Comparison of ENCODE assay signal across 8 cellular contexts in genomic region chr7:116786791-116787443, GRCh38.
A peak's percentile ranks its signal among the peaks of the same experiment; 100 is the strongest.
DNase-seq lines count a peak whose midpoint lies in the region; ATAC-seq, FAIRE-seq and TF ChIP-seq lines count a peak whose summit lies in the region.

No MANE protein-coding gene starts in this region.

- H2AFZ ChIP-seq in endothelial cell of umbilical vein (ENCODE audit: low read depth, low read length) = no peak overlapping the region

- H3K27ac Mint-ChIP-seq in glutamatergic neuron (ENCODE audit: unreplicated experiment) = no peak overlapping the region

- TF ChIP-seq POLR2A in NB4 (IDR thresholded peaks at IDR 0.05; ENCODE audit: extremely low read depth, insufficient read length) (no peak), endothelial cell of umbilical vein (IDR thresholded peaks at IDR 0.05; ENCODE audit: low read depth, low read length) (no peak)

- BruUV-seq in endothelial cell of umbilical vein (replicated peaks; lab: Mats Ljungman, UMichigan) = no TSS peak

- no peaks in the 10 kb centered on the region for H3K79me2 ChIP-seq in endothelial cell of umbilical vein (ENCODE audit: control insufficient read depth, insufficient read depth, low read length)

- no peaks in the 10 kb centered on the region for H3K36me3 Mint-ChIP-seq in glutamatergic neuron (ENCODE audit: unreplicated experiment)

- ATAC-seq in GM18499 (IDR thresholded peaks at IDR 0.05; ENCODE audit: insufficient read depth, unreplicated experiment) (peak; percentile 99), HG02610 (IDR thresholded peaks at IDR 0.05; ENCODE audit: unreplicated experiment) (peak; percentile 99)

- no peaks in the 10 kb centered on the region for H3K9me3 Mint-ChIP-seq in glutamatergic neuron (ENCODE audit: unreplicated experiment)

- no peak overlapping the region for H3K4me2 ChIP-seq in endothelial cell of umbilical vein (ENCODE audit: insufficient read depth, low read length)

- H3K4me3 ChIP-seq in NB4 (ENCODE audit: low read depth, low read length) (no peak overlapping the region), endothelial cell of umbilical vein (replicated peaks in 1 of 3; ENCODE audit: insufficient read depth in 1 of 3, low read depth in 1 of 3, low read length in 3 of 3) (no peak overlapping the region), retinal pigment epithelial cell (ENCODE audit: low read length) (no peak overlapping the region)

- CTCF ChIA-PET in endothelial cell of umbilical vein (lab: Charles Lee) = interaction anchor here (0.6 to 5.3 kb wide), 34 partner anchors 10 to 609 kb away, joined by 3 to 100 read pairs (median 4); partner anchors contain the start of gene MET

- peaks cover 8% of the 10 kb centered on the region for H3K4me1 Mint-ChIP-seq in glutamatergic neuron (ENCODE audit: low read depth, unreplicated experiment)

- intact Hi-C loops in endothelial cell of umbilical vein (cut with micrococcal nuclease) = loop anchor here (1.0 kb wide), 2 partner anchors 115 to 195 kb away; partner anchors contain the start of gene MET

- DNase-seq in AG09319 (ENCODE audit: extremely low read depth, low read depth) (no peak), NB4 (ENCODE audit: low read depth) (peak; percentile 57), endothelial cell of umbilical vein (ENCODE audit: low read depth, low spot score) (peak; percentile 76), retinal pigment epithelial cell (ENCODE audit: low read depth) (no peak), glutamatergic neuron (no peak), NCI-H2107 (lab: John Stamatoyannopoulos, UW) (no peak)

- no peak overlapping the region for H3K4me3 Mint-ChIP-seq in glutamatergic neuron (ENCODE audit: unreplicated experiment)

- no peaks in the 10 kb centered on the region for H4K20me1 ChIP-seq in endothelial cell of umbilical vein (replicated peaks; ENCODE audit: control insufficient read depth, extremely low read depth, insufficient read depth, low read length)

- dilution Hi-C loops in endothelial cell of umbilical vein (cut with MboI; ENCODE audit: extremely low pct_ligation_motif_present, low sequenced_read_pairs) = no loop called here

- FAIRE-seq in endothelial cell of umbilical vein (lab: Jason Lieb, UNC) = peak; percentile 83

- no peak overlapping the region for H3K27ac ChIP-seq in endothelial cell of umbilical vein (ENCODE audit: insufficient read depth, low read depth, low read length)

- POLR2A ChIA-PET in endothelial cell of umbilical vein (lab: Charles Lee) = interaction anchor here (0.6 kb wide), 1 partner anchor 248 kb away, joined by 3 read pairs; no protein-coding TSS in a partner anchor

- TF ChIP-seq CTCF in AG09319 (IDR thresholded peaks at IDR 0.05; ENCODE audit: low read depth, low read length) (peak; percentile 24), NB4 (IDR thresholded peaks at IDR 0.05; ENCODE audit: low read depth, low read length) (peak; percentile 55), endothelial cell of umbilical vein (IDR thresholded peaks at IDR 0.05; ENCODE audit: extremely low read depth in 1 of 2, insufficient read depth in 1 of 2, low read depth in 1 of 2, low read length in 2 of 2) (peak; percentile 33 to 45), retinal pigment epithelial cell (conservative IDR thresholded peaks at IDR 0.05; ENCODE audit: low read depth, low read length) (peak; percentile 43), glutamatergic neuron (IDR thresholded peaks at IDR 0.05; ENCODE audit: partially characterized antibody, unreplicated experiment) (no peak)

- no peaks in the 10 kb centered on the region for H3K27me3 ChIP-seq in endothelial cell of umbilical vein (ENCODE audit: control insufficient read depth in 2 of 2, insufficient read depth in 2 of 2, low read length in 2 of 2)

- H3K9me3 ChIP-seq in endothelial cell of umbilical vein (replicated peaks; ENCODE audit: control insufficient read depth, insufficient read depth, low read length) = no peaks in the 10 kb centered on the region

- H3K36me3 ChIP-seq in endothelial cell of umbilical vein (ENCODE audit: control insufficient read depth in 2 of 2, extremely low read depth in 1 of 2, insufficient read depth in 2 of 2, low read length in 2 of 2) = peaks cover 4 to 10% of the 10 kb centered on the region in 2 experiments

- H3K27me3 Mint-ChIP-seq in glutamatergic neuron (ENCODE audit: unreplicated experiment) = no peaks in the 10 kb centered on the region

- H3K9me1 ChIP-seq in endothelial cell of umbilical vein (replicated peaks; ENCODE audit: control insufficient read depth, extremely low read depth, insufficient read depth, low read length) = no peaks in the 10 kb centered on the region

- H3K4me1 ChIP-seq in endothelial cell of umbilical vein (ENCODE audit: control insufficient read depth, extremely low read depth, insufficient read depth, low read length) = peaks cover 7% of the 10 kb centered on the region

- H3K9ac ChIP-seq in endothelial cell of umbilical vein (replicated peaks; ENCODE audit: extremely low read depth, insufficient read depth, low read length) = no peak overlapping the region

TF ChIP-seq in endothelial cell of umbilical vein, 7 proteins besides CTCF, POLR2A, EP300 and RAD21:
- no peak for TF ChIP-seq MAX (IDR thresholded peaks at IDR 0.05; ENCODE audit: insufficient read depth, insufficient read length)
- TF ChIP-seq POLR2AphosphoS5 (IDR thresholded peaks at IDR 0.05; ENCODE audit: insufficient read depth, low read depth, low read length) = no peak
- TF ChIP-seq FOS (IDR thresholded peaks at IDR 0.05; ENCODE audit: borderline replicate concordance, insufficient read depth, low read length) = no peak
- TF ChIP-seq JUN (IDR thresholded peaks at IDR 0.05; ENCODE audit: borderline replicate concordance, insufficient read depth, insufficient read length, low read depth) = no peak
- no peak for TF ChIP-seq GATA2 (IDR thresholded peaks at IDR 0.05; ENCODE audit: insufficient read depth, insufficient read length, low read depth, low read length)
- TF ChIP-seq EZH2 (IDR thresholded peaks at IDR 0.05; ENCODE audit: borderline replicate concordance, low read depth, low read length, severe bottlenecking) = no peak
- TF ChIP-seq MYC (IDR thresholded peaks at IDR 0.05; ENCODE audit: low read depth, low read length) = no peak

Comparison
In these comparisons a context has a peak if more than half of its experiments do, and no peak if none do; other contexts are left out.
1. DNase-seq: peak in NB4 (single experiment) and endothelial cell of umbilical vein (single experiment); none in AG09319 (single experiment), retinal pigment epithelial cell (single experiment), glutamatergic neuron (single experiment) and NCI-H2107 (single experiment).